ENCODE assay signal across 25 cellular contexts in genomic region chr20:21180248-21180647, GRCh38. TPM values are rescaled to one million over a fixed set of nuclear protein-coding genes. Genes with fewer than 3 reads are reported as not detected.
DNase-seq lines count a peak whose midpoint lies in the region; ATAC-seq and TF ChIP-seq lines count a peak whose summit lies in the region.
"Had no signal": no experiment of that assay in that cellular context is flagged by ENCODE, and none has a peak within 500 bp of the region (broad histone marks: within the 10 kb centered on the region; RNA-seq: fewer than 3 reads in every experiment).

No MANE protein-coding gene starts in this region.

- H4K20me1 ChIP-seq in GM23248 (ENCODE audit: insufficient read depth), result no peaks in the 10 kb centered on the region

- H3K4me3 Mint-ChIP-seq in WTC11 (no peak overlapping the region), type B pancreatic cell (no peak overlapping the region)
- H3K4me3 Mint-ChIP-seq: CD8-positive, alpha-beta T cell had no signal

- DNase-seq in GM23248 (no peak), WTC11 (ENCODE audit: low spot score) (no peak), NCI-H1092 treated with DMSO at 0.1 percent for 48 hours (lab: John Stamatoyannopoulos, UW) (no peak), type B pancreatic cell (ENCODE audit: extremely low spot score, unreplicated experiment) (no peak)
- no peak for DNase-seq in central memory CD4-positive, alpha-beta T cell
- DNase-seq: 8988T; AML-193; C1 segment of cervical spinal cord; Calu3; CD8-positive, alpha-beta T cell; DMS153; KBM-7; NCI-H1105; NCI-H146; NCI-H2029; NCI-H2227 treated with DMSO at 0.1 percent for 48 hours; NCI-H510A treated with DMSO at 0.1 percent for 48 hours; NCI-H748 treated with DMSO at 0.1 percent for 48 hours; SIG-M5; SK-N-SH had no signal

- H3K4me2 ChIP-seq in GM23248 (ENCODE audit: unreplicated experiment), result peak overlapping the region; percentile 0
- H3K4me2 ChIP-seq: SK-N-SH had no signal

- CTCF ChIA-PET in WTC11 (lab: Charles Lee), result interaction anchor here (3.2 kb wide), 1 partner anchor 55 kb away, joined by 12 read pairs; no protein-coding TSS in a partner anchor

- 0 out of 2 replicates have a peak, but pooled peaks cover 4% of the 10 kb centered on the region for H3K79me2 ChIP-seq in GM23248 (ENCODE audit: insufficient read depth)

- H2AFZ ChIP-seq in GM23248, result no peak overlapping the region

- no peaks in the 10 kb centered on the region for H3K27me3 ChIP-seq in GM23248 (replicated peaks; ENCODE audit: insufficient read depth)
- H3K27me3 ChIP-seq in iPS-20b (ENCODE audit: insufficient read depth, low read length), result no peaks in the 10 kb centered on the region
- no peaks in the 10 kb centered on the region for H3K27me3 ChIP-seq in rectal smooth muscle tissue (ENCODE audit: control insufficient read depth, insufficient read depth, low read length)

- TF ChIP-seq CTCF in WTC11 (IDR thresholded peaks at IDR 0.05), result no peak
- no peak for TF ChIP-seq CTCF in type B pancreatic cell (conservative IDR thresholded peaks at IDR 0.05)

- peaks cover 21% of the 10 kb centered on the region for H3K36me3 Mint-ChIP-seq in WTC11
- H3K36me3 Mint-ChIP-seq in type B pancreatic cell, result peaks cover 5% of the 10 kb centered on the region

- no peak overlapping the region for H3K4me3 ChIP-seq in GM23248
- H3K4me3 ChIP-seq in iPS-20b (ENCODE audit: low read length), result no peak overlapping the region
- no peak overlapping the region for H3K4me3 ChIP-seq in rectal smooth muscle tissue (ENCODE audit: low read length)
- H3K4me3 ChIP-seq: HAP-1 had no signal

- in situ Hi-C loops in GM23248 (cut with MboI), result no loop called here

- WGBS in GM23248 (ENCODE audit: low coverage in 1 of 2, low lambda C conversion rate in 2 of 2, missing lambda C conversion rate in 2 of 2), 2 experiments, result 56 to 62% methylated on average over 6 of the region's 6 CpGs

- H3F3A ChIP-seq in GM23248 (ENCODE audit: insufficient read depth), result peaks cover 38% of the 10 kb centered on the region

- H3K4me1 ChIP-seq in GM23248 (ENCODE audit: insufficient read depth), result peaks cover 41% of the 10 kb centered on the region
- H3K4me1 ChIP-seq in iPS-20b (ENCODE audit: insufficient read depth, low read length), result peaks cover 14% of the 10 kb centered on the region; the same call in 1 of the 2 replicates
- H3K4me1 ChIP-seq in rectal smooth muscle tissue (ENCODE audit: control insufficient read depth, insufficient read depth, low read length), result peaks cover 11% of the 10 kb centered on the region
- H3K4me1 ChIP-seq: HAP-1 had no signal

- no peaks in the 10 kb centered on the region for H3K9me2 ChIP-seq in GM23248 (ENCODE audit: insufficient read depth)
- H3K9me2 ChIP-seq: SK-N-SH had no signal

- H3K36me3 ChIP-seq in GM23248 (ENCODE audit: low read depth) (peaks cover 6% of the 10 kb centered on the region; the same call in 1 of the 2 replicates), iPS-20b (ENCODE audit: insufficient read depth, low read depth, low read length) (no peaks in the 10 kb centered on the region), rectal smooth muscle tissue (ENCODE audit: control insufficient read depth, insufficient read depth, low read length) (no peaks in the 10 kb centered on the region)
- H3K36me3 ChIP-seq: HAP-1 had no signal

- POLR2A ChIA-PET in WTC11 (lab: Charles Lee), result no interaction called here

- peak; percentile 76 for ATAC-seq in WTC11
- no peak for ATAC-seq in HG02973 (IDR thresholded peaks at IDR 0.05; ENCODE audit: unreplicated experiment)
- ATAC-seq: CD8-positive, alpha-beta T cell; HepG2 had no signal

- H3K27me3 Mint-ChIP-seq in WTC11 (ENCODE audit: low read depth) (no peaks in the 10 kb centered on the region), type B pancreatic cell (no peaks in the 10 kb centered on the region)

- no peak overlapping the region for H3K9ac ChIP-seq in GM23248
- H3K9ac ChIP-seq in iPS-20b (ENCODE audit: low read depth, low read length), result peak overlapping the region; percentile 57; the same call in 1 of the 2 replicates
- H3K9ac ChIP-seq in rectal smooth muscle tissue (ENCODE audit: low read length), result no peak overlapping the region
- H3K9ac ChIP-seq: SK-N-SH had no signal

- H3K27ac ChIP-seq in GM23248 (peak overlapping the region; percentile 83), iPS-20b (ENCODE audit: low read length) (peak overlapping the region; percentile 56), rectal smooth muscle tissue (ENCODE audit: low read depth, low read length) (peak overlapping the region; percentile 19)

- H3K9me3 ChIP-seq in GM23248 (ENCODE audit: low read depth), result no peaks in the 10 kb centered on the region
- H3K9me3 ChIP-seq in iPS-20b (ENCODE audit: insufficient read depth, low read depth, low read length), result peaks cover 11% of the 10 kb centered on the region; the same call in 1 of the 2 replicates
- H3K9me3 ChIP-seq: HAP-1 had no signal

- H3K27ac Mint-ChIP-seq in WTC11 (no peak overlapping the region), type B pancreatic cell (no peak overlapping the region)
- H3K27ac Mint-ChIP-seq: CD8-positive, alpha-beta T cell had no signal

- peaks cover 45% of the 10 kb centered on the region for H3K4me1 Mint-ChIP-seq in WTC11
- no peaks in the 10 kb centered on the region for H3K4me1 Mint-ChIP-seq in type B pancreatic cell (ENCODE audit: unreplicated experiment)

- H3K9me3 Mint-ChIP-seq in WTC11 (peaks cover 13% of the 10 kb centered on the region), type B pancreatic cell (peaks cover 9% of the 10 kb centered on the region)

TF ChIP-seq in WTC11, 78 proteins besides CTCF, POLR2A, EP300 and RAD21:
- TF ChIP-seq IRF2 (CRISPR knock-in tag; IDR thresholded peaks at IDR 0.05; ENCODE audit: borderline replicate concordance, low read depth) (no peak), TP53 (CRISPR knock-in tag; IDR thresholded peaks at IDR 0.05) (no peak), TEAD1 (CRISPR knock-in tag; IDR thresholded peaks at IDR 0.05) (no peak), NR2C2 (CRISPR knock-in tag; IDR thresholded peaks at IDR 0.05) (no peak)
TF ChIP-seq in WTC11: peak in this region for 0.

RNA-seq across cellular contexts. Expression of gene KIZ, which starts 54.4 kb away (rescaled TPM):
- 24.5 and 35.9 TPM in 2 replicates for total RNA-seq in GM23248 (2014; rRNA removed; shearing (Covaris generic))
- polyA plus RNA-seq in GM23248 (2016; fragmentation: Nextera tagmentation; extraction: Ambion mirVana), result 15.2 and 15.4 TPM in 2 replicates
- total RNA-seq in WTC11 (2021) (39.6 to 43.6 TPM (median 41.8 TPM) in 3 replicates), type B pancreatic cell (ENCODE audit: low replicate concordance) (13.8 and 15.5 TPM in 2 replicates)

Comparison
In these comparisons a context has a peak if more than half of its experiments do, and no peak if none do; other contexts are left out.
1. H3K27ac ChIP-seq: peak in every context shown above with its lines; median percentile 83 in GM23248; 56 in iPS-20b; 19 in rectal smooth muscle tissue.